1 cellular context compared by ENCODE assay signal in the genomic region with DNA sequence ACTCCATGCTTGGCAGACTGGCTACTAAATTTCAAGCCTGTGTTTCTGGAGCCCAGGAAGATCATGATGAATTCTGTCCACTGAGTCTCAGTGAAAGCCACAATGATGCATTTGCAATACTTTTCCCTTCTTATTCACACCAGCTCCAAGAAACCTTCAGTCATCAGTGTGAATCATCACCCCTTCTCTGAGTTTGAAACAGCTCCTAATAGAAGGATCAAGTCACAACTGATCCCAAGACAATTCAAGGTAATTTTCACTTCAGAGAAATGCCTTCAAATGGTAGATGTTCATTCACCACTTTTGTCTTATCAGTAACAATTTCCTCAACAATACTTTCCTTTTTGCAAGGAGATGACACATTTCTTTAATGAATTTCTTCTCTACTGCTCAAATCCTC.
TF ChIP-seq lines count a peak whose summit lies in the region.

No MANE protein-coding gene starts in this region.

TF ChIP-seq in HepG2, 621 proteins besides CTCF, POLR2A, EP300 and RAD21 (continued from another document):
- TF ChIP-seq, protein P1, sequence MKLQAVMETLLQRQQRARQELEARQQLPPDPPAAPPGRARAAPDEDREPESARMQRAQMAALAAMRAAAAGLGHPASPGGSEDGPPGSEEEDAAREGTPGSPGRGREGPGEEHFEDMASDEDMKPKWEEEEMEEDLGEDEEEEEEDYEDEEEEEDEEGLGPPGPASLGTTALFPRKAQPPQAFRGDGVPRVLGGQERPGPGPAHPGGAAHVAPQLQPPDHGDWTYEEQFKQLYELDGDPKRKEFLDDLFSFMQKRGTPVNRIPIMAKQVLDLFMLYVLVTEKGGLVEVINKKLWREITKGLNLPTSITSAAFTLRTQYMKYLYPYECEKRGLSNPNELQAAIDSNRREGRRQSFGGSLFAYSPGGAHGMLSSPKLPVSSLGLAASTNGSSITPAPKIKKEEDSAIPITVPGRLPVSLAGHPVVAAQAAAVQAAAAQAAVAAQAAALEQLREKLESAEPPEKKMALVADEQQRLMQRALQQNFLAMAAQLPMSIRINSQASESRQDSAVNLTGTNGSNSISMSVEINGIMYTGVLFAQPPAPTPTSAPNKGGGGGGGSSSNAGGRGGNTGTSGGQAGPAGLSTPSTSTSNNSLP (IDR thresholded peaks at IDR 0.05; ENCODE audit: low read depth, low read length), result no peak
- TF ChIP-seq ZNF557 (CRISPR knock-in tag; IDR thresholded peaks at IDR 0.05), result no peak
